Comparison of ENCODE assay signal across 22 cellular contexts in genomic region chr18:12943200-12943599, GRCh38.
"Had no signal": no experiment of that assay in that cellular context is flagged by ENCODE, and none has a peak within 500 bp of the region (broad histone marks: within the 10 kb centered on the region; RNA-seq: fewer than 3 reads in every experiment).

No MANE protein-coding gene starts in this region.

- H3K27ac ChIP-seq: brain microvascular endothelial cell, colonic mucosa, testis had no signal

- DNase-seq: activated B cell treated with CpG ODN at 0.5 μM for 24 hours; activated CD4-positive, alpha-beta T cell treated with anti-CD3 and anti-CD28 coated beads for 48 hours; activated CD8-positive, alpha-beta memory T cell treated with anti-CD3 and anti-CD28 coated beads, Interleukin-2, amount 50 U/mL, for 4 hours; activated effector memory CD4-positive, alpha-beta T cell treated with Interleukin-2 at 50 U/mL for 16 hours; activated naive CD4-positive, alpha-beta T cell treated with anti-CD3 and anti-CD28 coated beads, Interleukin-2, amount 10 ng/mL, durations not matched to agents 7 days and 5 days; activated naive CD8-positive, alpha-beta T cell treated with anti-CD3 and anti-CD28 coated beads, Interleukin-2, amount 50 U/mL, for 24 hours; activated T-cell treated with anti-CD3 and anti-CD28 coated beads, Interleukin-2, amount 50 U/mL, for 4 hours; anterior cingulate cortex; brain microvascular endothelial cell; central memory CD4-positive, alpha-beta T cell; colonic mucosa; endodermal cell; foreskin melanocyte; hypothalamus; islet precursor cell; stimulated activated CD4-positive, alpha-beta T cell treated with anti-CD3 and anti-CD28 coated beads, Interleukin-4, amount 100 ng/mL, for 4 hours; testis had no signal

- ATAC-seq: activated naive CD8-positive, alpha-beta T cell treated with anti-CD3 and anti-CD28 coated beads, Interleukin-2, amount 50 U/mL, for 24 hours; activated T-cell treated with anti-CD3 and anti-CD28 coated beads, Interleukin-2, amount 50 U/mL, for 4 hours; left lobe of liver; natural killer cell treated with Interleukin-12 subunit alpha and Interleukin-12 subunit beta and Interleukin-15 and Interleukin-18, amount 100 ng/mL, for 72 hours; sciatic nerve; stimulated activated memory B cell treated with anti-CD40 and anti-IgM and Interleukin-4, amounts not matched to agents 10 μg/mL and 1 μg/mL and 100 μg/mL, for 72 hours had no signal

- H3K36me3 ChIP-seq: brain microvascular endothelial cell, colonic mucosa had no signal

- H3K4me1 ChIP-seq: colonic mucosa had no signal

- H3K27me3 ChIP-seq: brain microvascular endothelial cell, colonic mucosa, testis had no signal

- H3K4me3 ChIP-seq: colonic mucosa, lung, testis had no signal

- H3K9me3 ChIP-seq: colonic mucosa, testis had no signal
